Comparison of ENCODE assay signal across 34 cellular contexts in genomic region chr22:19840059-19840458, GRCh38.
"Had no signal": no experiment of that assay in that cellular context is flagged by ENCODE, and none has a peak within 500 bp of the region (broad histone marks: within the 10 kb centered on the region; RNA-seq: fewer than 3 reads in every experiment).

No MANE protein-coding gene starts in this region.

- H3K4me3 Mint-ChIP-seq: activated B cell treated with CpG ODN at 0.5 μM for 24 hours; activated CD4-positive, alpha-beta memory T cell treated with anti-CD3 and anti-CD28 coated beads, Interleukin-2, amount 10 ng/mL, durations not matched to agents 7 days and 5 days; activated naive CD8-positive, alpha-beta T cell treated with anti-CD3 and anti-CD28 coated beads, Interleukin-2, amount 10 ng/mL, durations not matched to agents 7 days and 5 days; activated T-cell treated with anti-CD3 and anti-CD28 coated beads, Interleukin-2, amount 50 U/mL, for 72 hours; activated T-helper 17 cell treated with anti-CD3 and anti-CD28 coated beads, Interleukin-2, amount 50 U/mL, for 72 hours; central memory CD8-positive, alpha-beta T cell had no signal

- H3K36me3 ChIP-seq: ascending aorta, cardiac muscle cell, Peyer's patch had no signal

- H3K9me3 ChIP-seq: ascending aorta, Peyer's patch, SJSA1, SK-N-SH had no signal

- H3K9me3 Mint-ChIP-seq: activated B cell treated with CpG ODN at 0.5 μM for 24 hours; activated CD4-positive, alpha-beta memory T cell treated with anti-CD3 and anti-CD28 coated beads, Interleukin-2, amount 10 ng/mL, durations not matched to agents 7 days and 5 days; activated naive CD8-positive, alpha-beta T cell treated with anti-CD3 and anti-CD28 coated beads, Interleukin-2, amount 10 ng/mL, durations not matched to agents 7 days and 5 days; activated T-cell treated with anti-CD3 and anti-CD28 coated beads, Interleukin-2, amount 50 U/mL, for 72 hours; activated T-helper 17 cell treated with anti-CD3 and anti-CD28 coated beads, Interleukin-2, amount 50 U/mL, for 72 hours; central memory CD8-positive, alpha-beta T cell had no signal

- H3K4me3 ChIP-seq: ascending aorta, cardiac muscle cell, Peyer's patch, SJSA1 had no signal

- H3K36me3 Mint-ChIP-seq: activated naive CD8-positive, alpha-beta T cell treated with anti-CD3 and anti-CD28 coated beads, Interleukin-2, amount 10 ng/mL, durations not matched to agents 7 days and 5 days had no signal

- H3K27ac ChIP-seq: ascending aorta, cardiac muscle cell, Peyer's patch, SJSA1, VCaP had no signal

- H3K27me3 ChIP-seq: ascending aorta, Peyer's patch, SJSA1 had no signal

- H3K27me3 Mint-ChIP-seq: activated B cell treated with CpG ODN at 0.5 μM for 24 hours; activated CD4-positive, alpha-beta memory T cell treated with anti-CD3 and anti-CD28 coated beads, Interleukin-2, amount 10 ng/mL, durations not matched to agents 7 days and 5 days; activated naive CD8-positive, alpha-beta T cell treated with anti-CD3 and anti-CD28 coated beads, Interleukin-2, amount 10 ng/mL, durations not matched to agents 7 days and 5 days; activated T-helper 17 cell treated with anti-CD3 and anti-CD28 coated beads, Interleukin-2, amount 50 U/mL, for 72 hours; central memory CD8-positive, alpha-beta T cell had no signal

- H3K27ac Mint-ChIP-seq: activated B cell treated with CpG ODN at 0.5 μM for 24 hours; activated CD4-positive, alpha-beta memory T cell treated with anti-CD3 and anti-CD28 coated beads, Interleukin-2, amount 10 ng/mL, durations not matched to agents 7 days and 5 days; activated naive CD8-positive, alpha-beta T cell treated with anti-CD3 and anti-CD28 coated beads, Interleukin-2, amount 10 ng/mL, durations not matched to agents 7 days and 5 days; activated T-cell treated with anti-CD3 and anti-CD28 coated beads, Interleukin-2, amount 50 U/mL, for 72 hours; activated T-helper 17 cell treated with anti-CD3 and anti-CD28 coated beads, Interleukin-2, amount 50 U/mL, for 72 hours had no signal

- DNase-seq: activated B cell treated with CpG ODN at 0.5 μM for 24 hours; activated CD4-positive, alpha-beta memory T cell treated with anti-CD3 and anti-CD28 coated beads, Interleukin-2, amount 10 ng/mL, durations not matched to agents 7 days and 5 days; activated CD4-positive, alpha-beta T cell treated with anti-CD3 and anti-CD28 coated beads for 48 hours; activated CD4-positive, CD25-positive, alpha-beta regulatory T cell treated with anti-CD3 and anti-CD28 coated beads, Interleukin-2, amount 50 U/mL, for 72 hours; activated effector memory CD4-positive, alpha-beta T cell treated with anti-CD3 and anti-CD28 coated beads, Interleukin-2, amount 50 U/mL, for 16 hours; activated naive CD4-positive, alpha-beta T cell treated with anti-CD3 and anti-CD28 coated beads, Interleukin-2, amount 50 U/mL, for 16 hours; activated naive CD8-positive, alpha-beta T cell treated with anti-CD3 and anti-CD28 coated beads, Interleukin-2, amount 10 ng/mL, durations not matched to agents 7 days and 5 days; activated T-cell treated with anti-CD3 and anti-CD28 coated beads, Interleukin-2, amount 50 U/mL, for 1 hour; activated T-cell treated with anti-CD3 and anti-CD28 coated beads, Interleukin-2, amount 50 U/mL, for 72 hours; amygdala; NCI-H1048; NCI-H1105 treated with DMSO at 0.1 percent for 48 hours; NCI-H1436; NCI-H1694; NCI-H1930; NCI-H2081 treated with DMSO at 0.1 percent for 48 hours; NCI-H226; NCI-H446 treated with DMSO at 0.1 percent for 48 hours; NCI-H524; NCI-H69; NK-92 treated with Interleukin-12 subunit alpha and Interleukin-12 subunit beta, amount 100 ng/mL, for 24 hours; PC-3; RPMI8226; SHP77 treated with DMSO at 0.1 percent for 48 hours; SK-N-SH; T-helper 2 cell; T-helper 9 cell had no signal

- ATAC-seq: activated T-cell treated with anti-CD3 and anti-CD28 coated beads, Interleukin-2, amount 50 U/mL, for 72 hours; activated T-helper 17 cell treated with anti-CD3 and anti-CD28 coated beads, Interleukin-2, amount 50 U/mL, for 72 hours; PC-3 had no signal
